In the genomic region with DNA sequence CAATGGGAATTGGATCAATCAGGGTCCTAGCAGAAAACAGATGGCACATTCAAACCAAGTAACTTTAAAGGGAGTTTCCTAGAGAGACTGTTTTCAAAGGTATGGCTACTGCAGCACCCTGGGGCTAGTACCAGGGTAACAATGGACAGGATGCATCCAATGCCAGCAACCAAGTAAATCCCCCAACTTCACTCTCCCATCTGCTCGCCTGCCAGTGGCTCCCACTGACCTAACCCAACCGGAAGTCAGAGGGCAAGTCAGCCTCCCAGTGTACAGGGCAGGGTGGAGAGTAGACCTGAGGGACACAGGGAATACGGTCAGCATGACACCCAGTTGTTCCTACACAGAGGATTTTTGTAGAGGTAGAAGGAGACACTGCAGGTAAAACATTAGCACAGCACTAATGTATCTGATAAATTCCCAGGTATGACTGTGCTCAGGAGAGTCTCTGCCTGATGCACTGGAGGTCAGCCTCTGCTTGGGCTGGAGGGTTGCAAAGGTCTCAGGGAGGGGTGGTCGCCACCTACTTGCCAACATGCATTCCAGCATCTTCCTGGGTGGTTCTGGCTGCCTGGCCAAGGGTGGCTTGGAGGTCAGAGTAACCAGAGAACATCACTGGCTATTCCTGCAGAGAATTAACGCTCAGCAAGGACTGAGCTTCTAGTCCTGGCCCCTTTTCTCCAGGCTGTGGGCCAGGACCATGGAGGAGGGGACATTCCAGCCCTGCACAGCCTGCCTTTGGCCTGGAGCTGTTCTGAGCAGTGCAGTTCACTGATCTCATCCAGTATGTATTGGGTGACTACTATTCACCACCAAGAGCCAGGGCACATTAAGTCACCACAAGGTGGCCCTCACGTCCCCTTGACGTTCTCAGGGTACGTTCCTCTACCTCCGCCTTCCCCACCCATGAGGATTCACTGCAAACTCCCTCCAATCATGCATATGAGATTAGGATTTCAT, we compare ENCODE assay signal across 10 cellular contexts. TPM values are rescaled to one million over a fixed set of nuclear protein-coding genes. Genes with fewer than 3 reads are reported as not detected.
DNase-seq lines count a peak whose midpoint lies in the region; ATAC-seq and TF ChIP-seq lines count a peak whose summit lies in the region.
"Had no signal": no experiment of that assay in that cellular context is flagged by ENCODE, and none has a peak within 500 bp of the region (broad histone marks: within the 10 kb centered on the region; RNA-seq: fewer than 3 reads in every experiment).

No MANE protein-coding gene starts in this region.

- no peaks in the 10 kb centered on the region for H3K36me3 ChIP-seq in H7 (replicated peaks; ENCODE audit: control insufficient read depth, insufficient read depth, low read length)
- H3K36me3 ChIP-seq in SU-DHL-6 (ENCODE audit: low read length) = no peaks in the 10 kb centered on the region
- H3K36me3 ChIP-seq: SJSA1 had no signal

- peak; percentile 17 for TF ChIP-seq CTCF in SU-DHL-6 (IDR thresholded peaks at IDR 0.05; ENCODE audit: insufficient read depth, low read length, poor library complexity, severe bottlenecking)

- no peaks in the 10 kb centered on the region for H4K20me1 ChIP-seq in SU-DHL-6 (ENCODE audit: low read depth, low read length)

- DNase-seq in COLO668 (lab: John Stamatoyannopoulos, UW; ENCODE audit: unreplicated experiment) (peak; percentile 59), H7 (peak; percentile 68), hepatic stellate cell (ENCODE audit: low spot score) (peak; percentile 54), globus pallidus (ENCODE audit: low spot score) (no peak), T-helper 9 cell (no peak)
- DNase-seq in activated CD4-positive, CD25-positive, alpha-beta regulatory T cell (lab: John Stamatoyannopoulos, UW) = no peak
- DNase-seq: stimulated activated CD4-positive, alpha-beta T cell treated with anti-CD3 and anti-CD28 coated beads, Interleukin-4, amount 100 ng/mL, for 1 hour had no signal

- no peak overlapping the region for H2AFZ ChIP-seq in SU-DHL-6 (ENCODE audit: low read depth, low read length, severe bottlenecking)

- no peak for ATAC-seq in GM21526 (IDR thresholded peaks at IDR 0.05; ENCODE audit: low FRiP score, unreplicated experiment)

- no peak overlapping the region for H3K27ac ChIP-seq in SU-DHL-6 (ENCODE audit: low read depth, low read length)
- H3K27ac ChIP-seq: SJSA1 had no signal

- no peaks in the 10 kb centered on the region for H3K79me2 ChIP-seq in SU-DHL-6 (ENCODE audit: insufficient read depth, low read length)

- no peak overlapping the region for H3K9ac ChIP-seq in SU-DHL-6 (ENCODE audit: low read length)

- H3K27me3 ChIP-seq in H7 (ENCODE audit: control insufficient read depth, insufficient read depth, low read length) (peaks cover 15% of the 10 kb centered on the region), SU-DHL-6 (ENCODE audit: low read length) (no peaks in the 10 kb centered on the region)

- no peaks in the 10 kb centered on the region for H3K9me3 ChIP-seq in SU-DHL-6 (ENCODE audit: insufficient read depth, low read length)
- H3K9me3 ChIP-seq: SJSA1 had no signal

- no peaks in the 10 kb centered on the region for H3F3A ChIP-seq in SU-DHL-6 (ENCODE audit: insufficient read depth)

- H3K9me2 ChIP-seq in SU-DHL-6 (replicated peaks; ENCODE audit: insufficient read depth, low read length) = no peaks in the 10 kb centered on the region

- no peak overlapping the region for H3K4me3 ChIP-seq in H7 (ENCODE audit: insufficient read depth, low read depth, low read length)
- no peak overlapping the region for H3K4me3 ChIP-seq in SU-DHL-6 (ENCODE audit: insufficient read depth, low read length, poor library complexity, severe bottlenecking)
- H3K4me3 ChIP-seq: SJSA1 had no signal

- no peak overlapping the region for H3K4me2 ChIP-seq in SU-DHL-6 (ENCODE audit: low read depth, low read length, poor library complexity, severe bottlenecking)

RNA-seq across cellular contexts. Expression of a gene that starts 5.1 kb away (rescaled TPM):
- 0.85 and 3.2 TPM in 2 replicates for total RNA-seq in H7 (2014; rRNA removed; shearing (Covaris generic))
- total RNA-seq: SJSA1 had no signal

RNA-seq across cellular contexts. Expression of a gene that starts 6.7 kb away (rescaled TPM):
- total RNA-seq in H7 (2014; rRNA removed; shearing (Covaris generic)) = 0.31 TPM in 1 of 2 replicates, not detected in the other
- total RNA-seq: SJSA1 had no signal

RNA-seq across cellular contexts. Expression of a gene that starts 28.2 kb away (rescaled TPM):
- not detected in 2 replicates for total RNA-seq in H7 (2014; rRNA removed; shearing (Covaris generic))
- total RNA-seq: SJSA1 had no signal

RNA-seq across cellular contexts. Expression of a gene that starts 32.9 kb away (rescaled TPM):
- 0.48 TPM in 1 of 2 replicates, not detected in the other for total RNA-seq in H7 (2014; rRNA removed; shearing (Covaris generic))
- total RNA-seq: SJSA1 had no signal

Comparison
In these comparisons a context has a peak if more than half of its experiments do, and no peak if none do; other contexts are left out.
1. DNase-seq: peak in COLO668 (single experiment), H7 (single experiment) and hepatic stellate cell (single experiment); none in globus pallidus (single experiment), activated CD4-positive, CD25-positive, alpha-beta regulatory T cell (0 of 4) and T-helper 9 cell (single experiment).